Comparison of ENCODE assay signal across 8 cellular contexts in genomic region chr12:57216014-57216891, GRCh38. TPM values are rescaled to one million over a fixed set of nuclear protein-coding genes. Genes with fewer than 3 reads are reported as not detected.
DNase-seq lines count a peak whose midpoint lies in the region; ATAC-seq and TF ChIP-seq lines count a peak whose summit lies in the region.

Gene NXPH4 (plus strand): TSS chr12:57216794. CDS start chr12:57216970, 176 bp downstream.

- peak within 1 kb of the TSS; percentile 82 for H3K4me3 Mint-ChIP-seq in activated naive CD4-positive, alpha-beta T cell treated with anti-CD3 and anti-CD28 coated beads, Interleukin-2, amount 50 U/mL, for 24 hours

- H3K27ac ChIP-seq in OCI-LY3 (ENCODE audit: low read length), result no peak within 1 kb of the TSS

- H3K27me3 ChIP-seq in OCI-LY3 (ENCODE audit: low read depth, low read length), result peaks cover 67% of the 10 kb centered on the region
- H3K27me3 ChIP-seq in iPS-15b (ENCODE audit: control insufficient read depth, insufficient read depth, low read length), result peaks cover 70% of the 10 kb centered on the region

- H3K9me3 ChIP-seq in OCI-LY3 (ENCODE audit: insufficient read depth, low read length) (no peaks in the 10 kb centered on the region), iPS-15b (ENCODE audit: control insufficient read depth, insufficient read depth, low read length) (no peaks in the 10 kb centered on the region)

- H3K27ac Mint-ChIP-seq in activated naive CD4-positive, alpha-beta T cell treated with anti-CD3 and anti-CD28 coated beads, Interleukin-2, amount 50 U/mL, for 24 hours, result peak within 1 kb of the TSS; percentile 12

- peaks cover 4% of the 10 kb centered on the region; the same call in 1 of the 2 replicates for H4K20me1 ChIP-seq in OCI-LY3 (ENCODE audit: insufficient read depth, low read length)

- no peaks in the 10 kb centered on the region for H3K36me3 ChIP-seq in OCI-LY3 (replicated peaks; ENCODE audit: low read depth, low read length)
- H3K36me3 ChIP-seq in iPS-15b (ENCODE audit: control insufficient read depth, insufficient read depth, low read length), result peaks cover 14% of the 10 kb centered on the region

- peak; percentile 33 to 52 for DNase-seq in stimulated activated CD4-positive, alpha-beta T cell treated with anti-CD3 and anti-CD28 coated beads, Interleukin-15, amount 100 ng/mL, for 1 hour (ENCODE audit: low read depth in 1 of 2, low spot score in 1 of 2)
- no peak for DNase-seq in stimulated activated CD4-positive, alpha-beta T cell treated with anti-CD3 and anti-CD28 coated beads, Interleukin-2, amount 100 ng/mL, for 48 hours
- DNase-seq in stimulated activated CD8-positive, alpha-beta memory T cell treated with anti-CD3 and anti-CD28 coated beads, Interleukin-15, amount 100 ng/mL, for 1 hour (ENCODE audit: low read depth), result peak; percentile 34
- no peak for DNase-seq in occipital lobe (lab: John Stamatoyannopoulos, UW)

- no peaks in the 10 kb centered on the region for H3K36me3 Mint-ChIP-seq in activated naive CD4-positive, alpha-beta T cell treated with anti-CD3 and anti-CD28 coated beads, Interleukin-2, amount 50 U/mL, for 24 hours

- 0 out of 2 replicates have a peak within 1 kb of the TSS, but pooled peaks have one; percentile 28 for H2AFZ ChIP-seq in OCI-LY3 (ENCODE audit: low read depth, low read length)

- H3K27me3 Mint-ChIP-seq in activated naive CD4-positive, alpha-beta T cell treated with anti-CD3 and anti-CD28 coated beads, Interleukin-2, amount 50 U/mL, for 24 hours, result peaks cover 53% of the 10 kb centered on the region

- ATAC-seq in GM18520 (IDR thresholded peaks at IDR 0.05; ENCODE audit: unreplicated experiment), result no peak

- peaks cover 51% of the 10 kb centered on the region for H3K4me1 Mint-ChIP-seq in activated naive CD4-positive, alpha-beta T cell treated with anti-CD3 and anti-CD28 coated beads, Interleukin-2, amount 50 U/mL, for 24 hours

- 0 out of 2 replicates have a peak, but pooled peaks have one; percentile 7 for TF ChIP-seq CTCF in OCI-LY3 (IDR thresholded peaks at IDR 0.05; ENCODE audit: low read depth, low read length)

- H3K4me1 ChIP-seq in OCI-LY3 (ENCODE audit: low read length), result peaks cover 50% of the 10 kb centered on the region
- peaks cover 17% of the 10 kb centered on the region for H3K4me1 ChIP-seq in iPS-15b (ENCODE audit: control insufficient read depth, insufficient read depth, low read length)

- peak within 1 kb of the TSS; percentile 91 for H3K4me3 ChIP-seq in OCI-LY3 (ENCODE audit: low read length)
- H3K4me3 ChIP-seq in iPS-15b (ENCODE audit: low read depth, low read length), result peak within 1 kb of the TSS; percentile 50

- H3K9me3 Mint-ChIP-seq in activated naive CD4-positive, alpha-beta T cell treated with anti-CD3 and anti-CD28 coated beads, Interleukin-2, amount 50 U/mL, for 24 hours, result no peaks in the 10 kb centered on the region

- H3K4me2 ChIP-seq in OCI-LY3 (ENCODE audit: low read length), result peak within 1 kb of the TSS; percentile 96

- no peaks in the 10 kb centered on the region for H3K79me2 ChIP-seq in OCI-LY3 (ENCODE audit: low read length)

- peak within 1 kb of the TSS; percentile 59 for H3K9ac ChIP-seq in OCI-LY3 (ENCODE audit: low read length)
- H3K9ac ChIP-seq in iPS-15b (ENCODE audit: low read depth, low read length), result no peak within 1 kb of the TSS

RNA-seq across cellular contexts. Expression of gene NXPH4, which starts in this region (rescaled TPM):
- total RNA-seq in occipital lobe, result 0.78 TPM

Comparison
In these comparisons a context has a peak if more than half of its experiments do, and no peak if none do; other contexts are left out.
1. DNase-seq: peak in stimulated activated CD4-positive, alpha-beta T cell treated with anti-CD3 and anti-CD28 coated beads, Interleukin-15, amount 100 ng/mL, for 1 hour (2 of 2) and stimulated activated CD8-positive, alpha-beta memory T cell treated with anti-CD3 and anti-CD28 coated beads, Interleukin-15, amount 100 ng/mL, for 1 hour (single experiment); none in stimulated activated CD4-positive, alpha-beta T cell treated with anti-CD3 and anti-CD28 coated beads, Interleukin-2, amount 100 ng/mL, for 48 hours (0 of 2) and occipital lobe (single experiment).